Comparison of ENCODE assay signal across 8 cellular contexts in genomic region chr12:124697722-124698121, GRCh38.
DNase-seq lines count a peak whose midpoint lies in the region; ATAC-seq and TF ChIP-seq lines count a peak whose summit lies in the region.
"Not testable (repeated sequence)": the region's sequence is repeated elsewhere in the genome, so short reads cannot be mapped to it uniquely, and the experiment has no call there.

No MANE protein-coding gene starts in this region.

- H3K4me2 ChIP-seq in mesenchymal stem cell (ENCODE audit: low read length, poor library complexity, severe bottlenecking) = not testable (repeated sequence)

- not testable (repeated sequence) for H2AK5ac ChIP-seq in mesenchymal stem cell (ENCODE audit: low read length, severe bottlenecking)

- TF ChIP-seq POLR2A in breast epithelium (IDR thresholded peaks at IDR 0.05); upper lobe of left lung (IDR thresholded peaks at IDR 0.05): not testable (repeated sequence)

- H3K27me3 ChIP-seq in SJCRH30; breast epithelium; right cardiac atrium (ENCODE audit: control insufficient read depth, insufficient read depth); upper lobe of left lung: not testable (repeated sequence)
- peaks cover 0 to 10% of the 10 kb centered on the region in 2 experiments for H3K27me3 ChIP-seq in mesenchymal stem cell (ENCODE audit: control insufficient read depth in 1 of 2, insufficient read depth in 1 of 2, low read length in 2 of 2)

- H3K4me3 Mint-ChIP-seq in progenitor cell of endocrine pancreas (ENCODE audit: low read depth) = not testable (repeated sequence)

- not testable (repeated sequence) for H2AFZ ChIP-seq in mesenchymal stem cell (ENCODE audit: low read depth, low read length)

- not testable (repeated sequence) for H3K9me3 ChIP-seq in SJCRH30 (replicated peaks); breast epithelium; right cardiac atrium (ENCODE audit: control insufficient read depth, low read length); mesenchymal stem cell (ENCODE audit: control insufficient read depth, low read length); upper lobe of left lung

- H3K23ac ChIP-seq in mesenchymal stem cell (ENCODE audit: low read length in 2 of 2) = not testable (repeated sequence)

- peak overlapping the region; percentile 54 for H3K9ac ChIP-seq in mesenchymal stem cell (ENCODE audit: low read length)

- H3K14ac ChIP-seq in mesenchymal stem cell (ENCODE audit: low read length in 2 of 2) = not testable (repeated sequence)

- peaks cover 29% of the 10 kb centered on the region for H3K4me1 Mint-ChIP-seq in progenitor cell of endocrine pancreas (ENCODE audit: low read depth)

- not testable (repeated sequence) for H3K9me3 Mint-ChIP-seq in progenitor cell of endocrine pancreas (ENCODE audit: low read depth)

- H2BK120ac ChIP-seq in mesenchymal stem cell (ENCODE audit: low read depth, low read length) = not testable (repeated sequence)

- not testable (repeated sequence) for H2BK15ac ChIP-seq in mesenchymal stem cell (ENCODE audit: low read depth, poor library complexity, severe bottlenecking)

- H3K18ac ChIP-seq in mesenchymal stem cell (ENCODE audit: low read depth in 1 of 2, low read length in 2 of 2) = not testable (repeated sequence)

- H3K4ac ChIP-seq in mesenchymal stem cell (ENCODE audit: low read depth in 1 of 2, low read length in 2 of 2) = peak overlapping the region in 1 of 2 experiments; percentile 29

- H3K27ac ChIP-seq in SJCRH30 (peak overlapping the region; percentile 72), breast epithelium (peak overlapping the region; percentile 84 to 85), right cardiac atrium (ENCODE audit: low read length) (peak overlapping the region; percentile 69), temporal lobe (ENCODE audit: low read depth, low read length) (peak overlapping the region; percentile 79), upper lobe of left lung (peak overlapping the region; percentile 71 to 96 (median 84))
- H3K27ac ChIP-seq in mesenchymal stem cell (ENCODE audit: low read length, poor library complexity, severe bottlenecking) = not testable (repeated sequence)

- not testable (repeated sequence) for ATAC-seq in Right ventricle myocardium superior (ENCODE audit: poor library complexity); upper lobe of left lung (ENCODE audit: low FRiP score in 2 of 2)
- peak; percentile 0 to 2 for ATAC-seq in right cardiac atrium

- not testable (repeated sequence) for H4K91ac ChIP-seq in mesenchymal stem cell (ENCODE audit: low read length)

- not testable (repeated sequence) for H3K36me3 Mint-ChIP-seq in progenitor cell of endocrine pancreas (ENCODE audit: insufficient read depth)

- not testable (repeated sequence) for H3K4me3 ChIP-seq in SJCRH30; breast epithelium; right cardiac atrium (ENCODE audit: low read length); mesenchymal stem cell (ENCODE audit: insufficient read depth in 1 of 2, low read depth in 1 of 2, low read length in 2 of 2); upper lobe of left lung

- TF ChIP-seq CTCF in breast epithelium (IDR thresholded peaks at IDR 0.05); progenitor cell of endocrine pancreas (IDR thresholded peaks at IDR 0.05; ENCODE audit: unreplicated experiment); upper lobe of left lung (IDR thresholded peaks at IDR 0.05): not testable (repeated sequence)

- intact Hi-C loops in breast epithelium (cut with DNase I; ENCODE audit: low total_unique reads); Right ventricle myocardium superior (cut with DNase I); right cardiac atrium (cut with DNase I): not testable (repeated sequence)

- H3K79me1 ChIP-seq in mesenchymal stem cell (replicated peaks; ENCODE audit: low read length, poor library complexity, severe bottlenecking) = not testable (repeated sequence)

- H3K4me1 ChIP-seq in SJCRH30 (peaks cover 57% of the 10 kb centered on the region), breast epithelium (peaks cover 4 to 19% of the 10 kb centered on the region in 2 donors), mesenchymal stem cell (ENCODE audit: control insufficient read depth, insufficient read depth, low read depth, low read length) (peaks cover 26% of the 10 kb centered on the region), upper lobe of left lung (peaks cover 26 to 43% (median 33%) of the 10 kb centered on the region in 4 donors)
- H3K4me1 ChIP-seq in right cardiac atrium (ENCODE audit: control insufficient read depth, insufficient read depth, low read length) = not testable (repeated sequence)

- H2BK12ac ChIP-seq in mesenchymal stem cell (ENCODE audit: low read length in 2 of 2) = not testable (repeated sequence)

- not testable (repeated sequence) for TF ChIP-seq EP300 in upper lobe of left lung (IDR thresholded peaks at IDR 0.05)

- not testable (repeated sequence) for H3K27me3 Mint-ChIP-seq in progenitor cell of endocrine pancreas

- 60% methylated on average over 11 of the region's 11 CpGs for WGBS in right cardiac atrium
- 93% methylated on average over 11 of the region's 11 CpGs for WGBS in mesenchymal stem cell
- 75 to 90% methylated on average over 9 to 11 of the region's 11 CpGs for WGBS in upper lobe of left lung, 2 donors

- not testable (repeated sequence) for H4K8ac ChIP-seq in mesenchymal stem cell (ENCODE audit: low read length)

- not testable (repeated sequence) for H2BK5ac ChIP-seq in mesenchymal stem cell (ENCODE audit: low read depth, low read length, poor library complexity, severe bottlenecking)

- DNase-seq in SJCRH30; breast epithelium (ENCODE audit: low spot score in 2 of 2); mesenchymal stem cell; progenitor cell of endocrine pancreas (ENCODE audit: low spot score, unreplicated experiment); upper lobe of left lung: not testable (repeated sequence)
- peak; percentile 73 for DNase-seq in Right ventricle myocardium superior
- DNase-seq in right cardiac atrium = peak; percentile 82 to 93 (median 84)

- H3K36me3 ChIP-seq in SJCRH30; breast epithelium; mesenchymal stem cell (ENCODE audit: control insufficient read depth in 1 of 2, insufficient read depth in 2 of 2, low read depth in 1 of 2, low read length in 2 of 2); upper lobe of left lung: not testable (repeated sequence)

- peak overlapping the region; percentile 35 for H3K27ac Mint-ChIP-seq in progenitor cell of endocrine pancreas
